8 cellular contexts compared by ENCODE assay signal in the genomic region with DNA sequence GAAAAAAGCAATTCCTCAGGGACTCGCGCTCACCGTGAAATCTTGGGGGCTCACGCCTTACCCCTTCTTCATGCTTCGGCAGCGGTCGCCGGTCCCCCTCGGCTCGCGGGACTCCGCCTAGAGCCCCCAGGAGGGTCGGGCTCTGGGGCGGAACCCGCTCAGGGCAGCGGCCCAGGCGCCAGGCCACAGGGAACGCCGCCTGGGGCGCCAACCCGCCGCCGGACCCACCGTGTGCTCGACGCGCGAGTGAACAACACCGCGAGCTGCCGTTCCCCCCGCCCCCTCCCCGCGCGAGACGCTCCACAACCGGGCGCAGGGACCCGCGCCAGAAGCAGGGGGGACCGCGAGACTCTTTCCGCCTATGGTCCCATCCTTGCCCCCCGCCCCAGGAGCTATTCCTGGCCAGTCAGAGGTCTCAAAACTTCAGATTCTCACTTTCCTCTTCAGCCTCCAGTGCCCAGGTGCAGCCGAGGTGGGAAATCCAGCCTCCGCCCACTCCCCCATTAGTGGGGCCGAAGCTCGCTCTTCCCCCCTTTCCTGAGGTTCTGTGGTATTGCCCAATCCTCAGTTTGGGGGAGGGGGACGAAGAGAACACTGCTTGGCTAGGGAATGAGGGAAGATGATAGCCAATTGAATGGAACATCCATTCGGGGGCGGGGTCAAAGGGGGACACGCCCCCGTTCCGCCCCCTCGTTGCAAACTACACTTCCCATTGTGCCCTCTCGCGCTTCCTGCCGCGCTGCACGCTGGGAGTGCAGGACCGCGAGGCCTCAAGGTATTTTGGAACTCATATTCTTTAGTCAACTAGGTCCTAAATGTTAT. TPM values are rescaled to one million over a fixed set of nuclear protein-coding genes. Genes with fewer than 3 reads are reported as not detected.
DNase-seq lines count a peak whose midpoint lies in the region; ATAC-seq and TF ChIP-seq lines count a peak whose summit lies in the region.

Gene WASF1 (minus strand): TSS at position 265 of the 822 bp plus-strand sequence. CDS start 52,069 bp downstream, outside the sequence.

- H3K27me3 ChIP-seq in smooth muscle cell (ENCODE audit: low read depth) = no peaks in the 10 kb centered on the region

- WGBS in smooth muscle cell (ENCODE audit: low lambda C conversion rate) = 1% methylated on average over 60 of the region's 62 CpGs

- peak; percentile 92 for ATAC-seq in GM18907 (IDR thresholded peaks at IDR 0.05; ENCODE audit: unreplicated experiment)
- ATAC-seq in HG03175 (IDR thresholded peaks at IDR 0.05; ENCODE audit: unreplicated experiment) = peak; percentile 90
- ATAC-seq in WTC11 = peak; percentile 86

- no peaks in the 10 kb centered on the region for H3F3A ChIP-seq in smooth muscle cell (ENCODE audit: low read depth)

- peaks cover 7% of the 10 kb centered on the region for H3K4me1 Mint-ChIP-seq in WTC11
- peaks cover 7 to 12% of the 10 kb centered on the region in 2 donors for H3K4me1 Mint-ChIP-seq in immature natural killer cell

- peak within 1 kb of the TSS; percentile 97 for H2AFZ ChIP-seq in smooth muscle cell (ENCODE audit: low read depth)

- H3K79me2 ChIP-seq in smooth muscle cell (ENCODE audit: low read depth) = peaks cover 82% of the 10 kb centered on the region

- in situ Hi-C loops in ACHN (cut with HindIII; ENCODE audit: low pct_ligation_motif_present, low pct_unique_long_range_greater_than_20kb, low sequenced_read_pairs) = no loop called here

- H3K27me3 Mint-ChIP-seq in WTC11 (ENCODE audit: low read depth) = no peaks in the 10 kb centered on the region
- peaks cover 4 to 20% (median 10%) of the 10 kb centered on the region in 3 donors for H3K27me3 Mint-ChIP-seq in immature natural killer cell (ENCODE audit: low read depth in 3 of 3)

- H3K9me3 ChIP-seq in smooth muscle cell (replicated peaks; ENCODE audit: low read depth) = no peaks in the 10 kb centered on the region

- TF ChIP-seq CTCF in WTC11 (IDR thresholded peaks at IDR 0.05) = no peak
- TF ChIP-seq CTCF in smooth muscle cell (IDR thresholded peaks at IDR 0.05; ENCODE audit: borderline replicate concordance, insufficient read depth, poor library complexity, severe bottlenecking) = no peak

- H3K4me3 ChIP-seq in smooth muscle cell = peak within 1 kb of the TSS; percentile 89

- H4K20me1 ChIP-seq in smooth muscle cell (ENCODE audit: low read depth) = peaks cover 62% of the 10 kb centered on the region

- peak within 1 kb of the TSS; percentile 94 for H3K27ac ChIP-seq in caudate nucleus (ENCODE audit: low read depth, low read length)
- H3K27ac ChIP-seq in smooth muscle cell (ENCODE audit: low read depth) = peak within 1 kb of the TSS; percentile 89

- POLR2A ChIA-PET in WTC11 (lab: Charles Lee) = interaction anchor here (0.5 kb wide), 1 partner anchor 174 kb away, joined by 3 read pairs; no protein-coding TSS in a partner anchor

- peak within 1 kb of the TSS; percentile 95 for H3K4me2 ChIP-seq in smooth muscle cell

- H3K27ac Mint-ChIP-seq in WTC11 (peak within 1 kb of the TSS; percentile 97; the same call in 1 of the 2 replicates), immature natural killer cell (peak within 1 kb of the TSS in 5 of 6 donors; percentile 10 to 67 (median 26))

- CTCF ChIA-PET in WTC11 (lab: Charles Lee) = interaction anchor here (0.7 to 2.3 kb wide), 6 partner anchors 10 to 652 kb away, joined by 3 to 13 read pairs (median 4); no protein-coding TSS in a partner anchor

- no peaks in the 10 kb centered on the region for H3K36me3 ChIP-seq in smooth muscle cell (ENCODE audit: low read depth)

- no peaks in the 10 kb centered on the region for H3K36me3 Mint-ChIP-seq in WTC11
- no peaks in the 10 kb centered on the region for H3K36me3 Mint-ChIP-seq in immature natural killer cell

- H3K9me3 Mint-ChIP-seq in WTC11 (no peaks in the 10 kb centered on the region), immature natural killer cell (no peaks in the 10 kb centered on the region)

- H3K4me1 ChIP-seq in smooth muscle cell (ENCODE audit: low read depth) = peaks cover 32% of the 10 kb centered on the region

- peak within 1 kb of the TSS; percentile 81 for H3K4me3 Mint-ChIP-seq in WTC11
- peak within 1 kb of the TSS; percentile 80 to 88 (median 83) for H3K4me3 Mint-ChIP-seq in immature natural killer cell

- H3K9ac ChIP-seq in smooth muscle cell (ENCODE audit: low read depth) = peak within 1 kb of the TSS; percentile 91

- DNase-seq in ACHN = peak; percentile 96
- peak; percentile 94 for DNase-seq in NCI-H2227 treated with DMSO at 0.1 percent for 48 hours (lab: John Stamatoyannopoulos, UW)
- peak; percentile 96 for DNase-seq in WTC11 (ENCODE audit: low spot score)
- DNase-seq in caudate nucleus (lab: John Stamatoyannopoulos, UW) = peak; percentile 55 to 98 (median 93)
- peak; percentile 88 to 89 (median 89) for DNase-seq in immature natural killer cell
- DNase-seq in smooth muscle cell (lab: John Stamatoyannopoulos, UW; ENCODE audit: unreplicated experiment) = peak; percentile 70

TF ChIP-seq in WTC11, 78 proteins besides CTCF, POLR2A, EP300 and RAD21 (continues in another document):
- no peak for TF ChIP-seq NFATC4 (CRISPR knock-in tag; IDR thresholded peaks at IDR 0.05)
- TF ChIP-seq ATF2 (CRISPR knock-in tag; IDR thresholded peaks at IDR 0.05; ENCODE audit: borderline replicate concordance, low read depth) = no peak
- peak; percentile 36; the same call in 1 of the 2 replicates for TF ChIP-seq ETV6 (CRISPR knock-in tag; IDR thresholded peaks at IDR 0.05)
- no peak for TF ChIP-seq ZMAT4 (CRISPR knock-in tag; IDR thresholded peaks at IDR 0.05)
- TF ChIP-seq CBFB (CRISPR knock-in tag; IDR thresholded peaks at IDR 0.05; ENCODE audit: low read depth) = 0 out of 2 replicates have a peak, but pooled peaks have one; percentile 41
- TF ChIP-seq RELA (CRISPR knock-in tag; IDR thresholded peaks at IDR 0.05; ENCODE audit: borderline replicate concordance) = no peak
- no peak for TF ChIP-seq NR1H2 (CRISPR knock-in tag; IDR thresholded peaks at IDR 0.05)
- TF ChIP-seq TCF7 (CRISPR knock-in tag; IDR thresholded peaks at IDR 0.05; ENCODE audit: low read depth) = no peak
- TF ChIP-seq HMGXB4 (CRISPR knock-in tag; IDR thresholded peaks at IDR 0.05) = peak; percentile 84; the same call in 1 of the 2 replicates
- TF ChIP-seq, protein P1, sequence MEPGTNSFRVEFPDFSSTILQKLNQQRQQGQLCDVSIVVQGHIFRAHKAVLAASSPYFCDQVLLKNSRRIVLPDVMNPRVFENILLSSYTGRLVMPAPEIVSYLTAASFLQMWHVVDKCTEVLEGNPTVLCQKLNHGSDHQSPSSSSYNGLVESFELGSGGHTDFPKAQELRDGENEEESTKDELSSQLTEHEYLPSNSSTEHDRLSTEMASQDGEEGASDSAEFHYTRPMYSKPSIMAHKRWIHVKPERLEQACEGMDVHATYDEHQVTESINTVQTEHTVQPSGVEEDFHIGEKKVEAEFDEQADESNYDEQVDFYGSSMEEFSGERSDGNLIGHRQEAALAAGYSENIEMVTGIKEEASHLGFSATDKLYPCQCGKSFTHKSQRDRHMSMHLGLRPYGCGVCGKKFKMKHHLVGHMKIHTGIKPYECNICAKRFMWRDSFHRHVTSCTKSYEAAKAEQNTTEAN (CRISPR knock-in tag; IDR thresholded peaks at IDR 0.05) = 0 out of 2 replicates have a peak, but pooled peaks have one; percentile 46
- 0 out of 2 replicates have a peak, but pooled peaks have one; percentile 37 for TF ChIP-seq MYBL2 (CRISPR knock-in tag; IDR thresholded peaks at IDR 0.05)
- no peak for TF ChIP-seq JAZF1 (CRISPR knock-in tag; IDR thresholded peaks at IDR 0.05)
- TF ChIP-seq, protein P2, sequence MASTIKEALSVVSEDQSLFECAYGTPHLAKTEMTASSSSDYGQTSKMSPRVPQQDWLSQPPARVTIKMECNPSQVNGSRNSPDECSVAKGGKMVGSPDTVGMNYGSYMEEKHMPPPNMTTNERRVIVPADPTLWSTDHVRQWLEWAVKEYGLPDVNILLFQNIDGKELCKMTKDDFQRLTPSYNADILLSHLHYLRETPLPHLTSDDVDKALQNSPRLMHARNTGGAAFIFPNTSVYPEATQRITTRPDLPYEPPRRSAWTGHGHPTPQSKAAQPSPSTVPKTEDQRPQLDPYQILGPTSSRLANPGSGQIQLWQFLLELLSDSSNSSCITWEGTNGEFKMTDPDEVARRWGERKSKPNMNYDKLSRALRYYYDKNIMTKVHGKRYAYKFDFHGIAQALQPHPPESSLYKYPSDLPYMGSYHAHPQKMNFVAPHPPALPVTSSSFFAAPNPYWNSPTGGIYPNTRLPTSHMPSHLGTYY (CRISPR knock-in tag; IDR thresholded peaks at IDR 0.05) = no peak

RNA-seq across cellular contexts. Expression of gene WASF1, which starts in this region (rescaled TPM):
- 22.3 to 28.9 TPM (median 27.7 TPM) in 3 replicates for total RNA-seq in WTC11 (2021)
- polyA plus RNA-seq in immature natural killer cell = under 1 TPM in 2 of 3 donors, not detected in 1; 0.34 to 0.52 TPM
- 16.9 and 39.5 TPM in 2 replicates for total RNA-seq in smooth muscle cell
- polyA plus RNA-seq in smooth muscle cell = 22.8 and 26.5 TPM in 2 replicates

Comparison
In these comparisons a context has a peak if more than half of its experiments do, and no peak if none do; other contexts are left out.
1. Peak in every context shown above with its lines: DNase-seq, ATAC-seq, H3K4me3 ChIP-seq and H3K27ac ChIP-seq.
2. RNA of gene WASF1 (polyA plus RNA-seq): 22.8 to 26.5 TPM in smooth muscle cell; 0.34 to 0.52 TPM in immature natural killer cell; every median in the first group is over 10 times any median in the second.
3. Peak in DNase-seq in immature natural killer cell; RNA of the gene not detected or under 1 TPM.